Comparison of ENCODE assay signal across 9 cellular contexts in genomic region chr1:23691499-23692307, GRCh38. TPM values are rescaled to one million over a fixed set of nuclear protein-coding genes. Genes with fewer than 3 reads are reported as not detected.
A peak's percentile ranks its signal among the peaks of the same experiment; 100 is the strongest.
DNase-seq lines count a peak whose midpoint lies in the region; ATAC-seq, FAIRE-seq and TF ChIP-seq lines count a peak whose summit lies in the region.
"Had no signal": no experiment of that assay in that cellular context is flagged by ENCODE, and none has a peak within 500 bp of the region (broad histone marks: within the 10 kb centered on the region; RNA-seq: fewer than 3 reads in every experiment).

Gene RPL11, plus strand, starts transcription at chr1:23691806. Its CDS starts 18 bp downstream, at chr1:23691824.

- no peaks in the 10 kb centered on the region for H3K27me3 ChIP-seq in keratinocyte (ENCODE audit: control insufficient read depth, extremely low read depth, insufficient read depth, low read length)

- peak within 1 kb of the TSS; percentile 85 to 99 (median 97) for H3K4me3 ChIP-seq in keratinocyte (ENCODE audit: control insufficient read depth in 2 of 3, extremely low read depth in 1 of 3, insufficient read depth in 2 of 3, low read depth in 1 of 3, low read length in 3 of 3)

- dilution Hi-C loops in keratinocyte (cut with MboI; ENCODE audit: extremely low pct_ligation_motif_present, low sequenced_read_pairs), result no loop called here

- H3K4me1 ChIP-seq in keratinocyte (ENCODE audit: control insufficient read depth, extremely low read depth, insufficient read depth, low read length), result peaks cover 35% of the 10 kb centered on the region

- H3K36me3 ChIP-seq in keratinocyte (ENCODE audit: control insufficient read depth in 2 of 2, extremely low read depth in 1 of 2, insufficient read depth in 2 of 2, low read length in 2 of 2), result peaks cover 26 to 45% of the 10 kb centered on the region in 2 experiments

- H3K79me2 ChIP-seq in keratinocyte (ENCODE audit: control insufficient read depth, insufficient read depth, low read length), result peaks cover 51% of the 10 kb centered on the region

- peak within 1 kb of the TSS; percentile 79 for H3K4me2 ChIP-seq in keratinocyte (ENCODE audit: control insufficient read depth, extremely low read depth, insufficient read depth, low read depth, low read length)

- no peaks in the 10 kb centered on the region for H3K9me3 ChIP-seq in keratinocyte (ENCODE audit: control insufficient read depth, low read depth, low read length)

- peak within 1 kb of the TSS; percentile 92 for H2AFZ ChIP-seq in keratinocyte (ENCODE audit: control insufficient read depth, low read length)

- TF ChIP-seq CTCF in AG09319 (IDR thresholded peaks at IDR 0.05; ENCODE audit: low read depth, low read length) (peak; percentile 79), keratinocyte (optimal IDR thresholded peaks at IDR 0.05 in 1 of 3, IDR thresholded peaks at IDR 0.05 in 1 of 3, conservative IDR thresholded peaks at IDR 0.05 in 1 of 3; ENCODE audit: extremely low read depth in 1 of 3, insufficient read depth in 2 of 3, low read length in 3 of 3) (peak; percentile 70 to 84 (median 84))

- H4K20me1 ChIP-seq in keratinocyte (ENCODE audit: control insufficient read depth, extremely low read depth, insufficient read depth, low read length), result peaks cover 36% of the 10 kb centered on the region

- peak; percentile 77 for ATAC-seq in GM19025 (IDR thresholded peaks at IDR 0.05; ENCODE audit: low read depth, unreplicated experiment)
- peak; percentile 93 for ATAC-seq in HG03342 (IDR thresholded peaks at IDR 0.05; ENCODE audit: unreplicated experiment)

- peak within 1 kb of the TSS; percentile 100 for H3K9ac ChIP-seq in keratinocyte (ENCODE audit: control insufficient read depth, extremely low read depth, insufficient read depth, low read length)

- DNase-seq in AG09319 (ENCODE audit: extremely low read depth, low read depth), result peak; percentile 92
- DNase-seq in NCI-H446 (lab: John Stamatoyannopoulos, UW), result peak; percentile 94 to 99
- peak; percentile 80 for DNase-seq in activated CD4-positive, CD25-positive, alpha-beta regulatory T cell treated with anti-CD3 and anti-CD28 coated beads, Interleukin-2, amount 50 U/mL, for 72 hours
- DNase-seq in cerebellar nuclear complex (lab: John Stamatoyannopoulos, UW), result peak; percentile 70 to 71
- DNase-seq in keratinocyte (ENCODE audit: low read depth, low spot score), result no peak
- peak; percentile 72 to 73 for DNase-seq in stimulated activated CD4-positive, alpha-beta T cell treated with anti-CD3 and anti-CD28 coated beads, Interleukin-15, amount 100 ng/mL, for 1 hour (ENCODE audit: low read depth in 1 of 2, low spot score in 1 of 2)

- H3K27ac ChIP-seq in keratinocyte (ENCODE audit: control insufficient read depth, insufficient read depth, low read length), result peak within 1 kb of the TSS; percentile 98

- H3K9me1 ChIP-seq in keratinocyte (ENCODE audit: control insufficient read depth, extremely low read depth, insufficient read depth, low read length), result peaks cover 5% of the 10 kb centered on the region

- FAIRE-seq in keratinocyte (lab: Jason Lieb, UNC), result peak; percentile 77
- FAIRE-seq: islet of Langerhans had no signal

RNA-seq across cellular contexts. Expression of gene RPL11, which starts in this region (rescaled TPM):
- polyA plus RNA-seq in keratinocyte, result 1,640 to 2,447 TPM (median 1,913 TPM) in 3 replicates
- polyA plus RNA-seq in keratinocyte (2011; ENCODE audit: low read depth), result 990 TPM
- polyA plus RNA-seq in keratinocyte (2011; cell fraction: cytosol; rRNA removed), result 2,661 and 2,845 TPM in 2 replicates
- 618 and 843 TPM in 2 replicates for polyA plus RNA-seq in keratinocyte (2011; cell fraction: nucleus; rRNA removed)
- polyA plus RNA-seq in keratinocyte (2012; ENCODE audit: low replicate concordance), result 2,405 and 3,359 TPM in 2 replicates
- 477 to 652 TPM (median 620 TPM) in 3 replicates for polyA minus RNA-seq in keratinocyte
- polyA minus RNA-seq in keratinocyte (2011; cell fraction: cytosol; rRNA and poly(A)+ RNA removed), result 678 TPM
- 138 and 247 TPM in 2 replicates for polyA minus RNA-seq in keratinocyte (2011; cell fraction: nucleus; rRNA and poly(A)+ RNA removed)
